ENCODE assay signal across 8 cellular contexts in genomic region chr1:9822490-9822889, GRCh38. TPM values are rescaled to one million over a fixed set of nuclear protein-coding genes. Genes with fewer than 3 reads are reported as not detected.
DNase-seq lines count a peak whose midpoint lies in the region; ATAC-seq and TF ChIP-seq lines count a peak whose summit lies in the region.

No MANE protein-coding gene starts in this region.

- H4K20me1 ChIP-seq in BLaER1 treated with 17β-estradiol and CSF1 and Interleukin-3, amounts not matched to agents 10 nM and 100 nM, result peaks cover 5 to 38% (median 33%) of the 10 kb centered on the region in 11 experiments; a peak in 19 of 22 replicates

- peak overlapping the region; percentile 92 to 100 (median 99) for H3K4me3 ChIP-seq in BLaER1 treated with 17β-estradiol and CSF1 and Interleukin-3, amounts not matched to agents 10 nM and 100 nM
- peak overlapping the region; percentile 81 for H3K4me3 ChIP-seq in LNCaP clone FGC (ENCODE audit: low read depth, low read length)
- peak overlapping the region; percentile 45 to 96 (median 89) for H3K4me3 ChIP-seq in dorsolateral prefrontal cortex

- H3K9ac ChIP-seq in BLaER1 treated with 17β-estradiol and CSF1 and Interleukin-3, amounts not matched to agents 10 nM and 100 nM, result peak overlapping the region; percentile 83 to 95 (median 93)

- H3K27ac Mint-ChIP-seq in nephron, result peak overlapping the region; percentile 73 to 87 (median 84)

- peaks cover 0 to 15% (median 8%) of the 10 kb centered on the region in 11 experiments; a peak in 16 of 22 replicates for H3K36me3 ChIP-seq in BLaER1 treated with 17β-estradiol and CSF1 and Interleukin-3, amounts not matched to agents 10 nM and 100 nM

- peaks cover 0 to 11% (median 9%) of the 10 kb centered on the region in 11 experiments; a peak in 15 of 22 replicates for H3K9me3 ChIP-seq in BLaER1 treated with 17β-estradiol and CSF1 and Interleukin-3, amounts not matched to agents 10 nM and 100 nM (replicated peaks in 1 of 11)

- peaks cover 6% of the 10 kb centered on the region for H3K36me3 Mint-ChIP-seq in nephron (ENCODE audit: low read depth)

- peak overlapping the region; percentile 76 to 99 (median 95) for H3K4me2 ChIP-seq in BLaER1 treated with 17β-estradiol and CSF1 and Interleukin-3, amounts not matched to agents 10 nM and 100 nM

- peaks cover 27% of the 10 kb centered on the region for H3K4me1 Mint-ChIP-seq in nephron

- H3K27me3 Mint-ChIP-seq in nephron (ENCODE audit: low read depth), result peaks cover 6% of the 10 kb centered on the region

- TF ChIP-seq CTCF in LNCaP clone FGC (IDR thresholded peaks at IDR 0.05; ENCODE audit: control insufficient read depth, extremely low read depth, insufficient read depth) (no peak), dorsolateral prefrontal cortex (IDR thresholded peaks at IDR 0.05 in 54 of 56, conservative IDR thresholded peaks at IDR 0.05 in 2 of 56; ENCODE audit: low read depth in 1 of 56, partially characterized antibody in 56 of 56) (no peak), nephron (IDR thresholded peaks at IDR 0.05; ENCODE audit: unreplicated experiment in 3 of 3) (no peak)

- no peak for ATAC-seq in HG02885 (IDR thresholded peaks at IDR 0.05; ENCODE audit: poor library complexity, unreplicated experiment)
- ATAC-seq in GM21723 (IDR thresholded peaks at IDR 0.05; ENCODE audit: unreplicated experiment), result no peak

- peak overlapping the region in 8 of 11 experiments; percentile 85 to 91 (median 88); a peak in 9 of 22 replicates for H3K27ac ChIP-seq in BLaER1 treated with 17β-estradiol and CSF1 and Interleukin-3, amounts not matched to agents 10 nM and 100 nM
- peak overlapping the region in 54 of 59 donors; percentile 69 to 98 (median 92) for H3K27ac ChIP-seq in dorsolateral prefrontal cortex

- no peaks in the 10 kb centered on the region for H3K9me3 Mint-ChIP-seq in nephron

- peaks cover 46 to 61% (median 50%) of the 10 kb centered on the region in 10 experiments for H3K4me1 ChIP-seq in BLaER1 treated with 17β-estradiol and CSF1 and Interleukin-3, amounts not matched to agents 10 nM and 100 nM

- H3K4me3 Mint-ChIP-seq in nephron, result peak overlapping the region; percentile 92 to 96 (median 92)

- H3K27me3 ChIP-seq in BLaER1 treated with 17β-estradiol and CSF1 and Interleukin-3, amounts not matched to agents 10 nM and 100 nM, result no peaks in the 10 kb centered on the region
- no peaks in the 10 kb centered on the region for H3K27me3 ChIP-seq in dorsolateral prefrontal cortex

- DNase-seq in LNCaP clone FGC (ENCODE audit: low read depth), result no peak
- DNase-seq in dorsolateral prefrontal cortex, result no peak
- DNase-seq in Ammon's horn (ENCODE audit: low spot score), result no peak
- no peak for DNase-seq in NCI-H774 (lab: John Stamatoyannopoulos, UW)

- intact Hi-C loops in dorsolateral prefrontal cortex (cut with DNase I), result loop anchor here in 1 of 2 donors (2.0 to 10.0 kb wide), 3 partner anchors 234 to 872 kb away; partner anchors contain the start of gene TMEM201

RNA-seq across cellular contexts. Expression of gene CLSTN1, which starts 1.3 kb away (rescaled TPM):
- total RNA-seq in dorsolateral prefrontal cortex, result 100 to 1,000 TPM; 260 to 770 (median 557) TPM
